Comparison of ENCODE assay signal across 9 cellular contexts in the genomic region with DNA sequence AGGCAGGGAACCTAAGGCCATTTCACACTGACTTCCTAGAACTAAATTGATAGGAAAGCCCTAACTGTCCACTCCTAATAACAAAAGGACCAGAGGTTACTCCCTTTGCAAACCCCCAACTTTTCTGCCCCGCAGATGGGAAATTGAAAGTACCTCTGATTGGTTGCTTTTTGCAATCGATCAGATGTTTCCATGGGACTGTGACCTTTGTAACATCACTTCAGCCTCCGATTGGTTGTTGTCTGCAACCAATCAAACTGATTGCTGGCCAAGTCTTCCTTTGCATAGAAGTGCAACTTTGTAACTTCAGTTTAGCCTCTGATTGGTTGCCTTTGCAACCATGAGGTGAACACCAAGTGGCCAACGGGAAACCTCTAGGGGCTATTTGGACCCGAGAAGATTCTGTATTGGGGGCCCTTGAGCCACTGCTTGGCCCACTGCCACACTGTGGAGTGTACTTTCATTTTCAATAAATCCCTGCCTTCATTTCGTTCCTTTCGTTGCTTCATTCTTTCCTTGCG. TPM values are rescaled to one million over a fixed set of nuclear protein-coding genes. Genes with fewer than 3 reads are reported as not detected.
DNase-seq lines count a peak whose midpoint lies in the region; ATAC-seq and TF ChIP-seq lines count a peak whose summit lies in the region.
"Had no signal": no experiment of that assay in that cellular context is flagged by ENCODE, and none has a peak within 500 bp of the region (broad histone marks: within the 10 kb centered on the region; RNA-seq: fewer than 3 reads in every experiment).

No MANE protein-coding gene starts in this region.

- no peaks in the 10 kb centered on the region for H3K36me3 ChIP-seq in hepatocyte (replicated peaks; ENCODE audit: insufficient read depth, low read depth)

- H3K9me3 Mint-ChIP-seq in dendritic cell treated with granulocyte-macrophage colony-stimulating factor and Interleukin-4, amounts not matched to agents 40 ng/mL and 50 ng/mL, for 4 days, result peaks cover 6% of the 10 kb centered on the region
- H3K9me3 Mint-ChIP-seq in activated CD4-positive, alpha-beta memory T cell treated with anti-CD3 and anti-CD28 coated beads for 36 hours, result no peaks in the 10 kb centered on the region

- no peak for TF ChIP-seq CTCF in hepatocyte (IDR thresholded peaks at IDR 0.05; ENCODE audit: poor library complexity)

- H3K9me2 ChIP-seq in hepatocyte (replicated peaks; ENCODE audit: insufficient read depth), result no peaks in the 10 kb centered on the region

- intact Hi-C loops in dendritic cell treated with granulocyte-macrophage colony-stimulating factor and Interleukin-4, amounts not matched to agents 40 ng/mL and 50 ng/mL, for 4 days (cut with micrococcal nuclease), result no loop called here
- intact Hi-C loops in sciatic nerve (cut with DNase I), result no loop called here
- intact Hi-C loops in activated CD4-positive, alpha-beta memory T cell treated with anti-CD3 and anti-CD28 coated beads for 36 hours (cut with micrococcal nuclease), result no loop called here

- H3K27me3 ChIP-seq in hepatocyte, result peaks cover 3% of the 10 kb centered on the region

- no peaks in the 10 kb centered on the region for H3K36me3 Mint-ChIP-seq in dendritic cell treated with granulocyte-macrophage colony-stimulating factor and Interleukin-4, amounts not matched to agents 40 ng/mL and 50 ng/mL, for 4 days (ENCODE audit: low read depth)
- H3K36me3 Mint-ChIP-seq in activated CD4-positive, alpha-beta memory T cell treated with anti-CD3 and anti-CD28 coated beads for 36 hours, result no peaks in the 10 kb centered on the region

- H3K27me3 Mint-ChIP-seq in dendritic cell treated with granulocyte-macrophage colony-stimulating factor and Interleukin-4, amounts not matched to agents 40 ng/mL and 50 ng/mL, for 4 days, result peaks cover 9% of the 10 kb centered on the region
- H3K27me3 Mint-ChIP-seq in activated CD4-positive, alpha-beta memory T cell treated with anti-CD3 and anti-CD28 coated beads for 36 hours, result no peaks in the 10 kb centered on the region

- peak; percentile 72 for ATAC-seq in sciatic nerve

- DNase-seq in GM04503 (ENCODE audit: low read depth) (peak; percentile 79), NCI-H345 (lab: John Stamatoyannopoulos, UW) (peak; percentile 67), sciatic nerve (ENCODE audit: low spot score) (peak; percentile 57), activated gamma-delta T cell treated with Interleukin-2 at 50 U/mL for 16 hours (no peak), hepatocyte (ENCODE audit: low spot score) (no peak), NCI-H2196 treated with DMSO at 0.1 percent for 48 hours (lab: John Stamatoyannopoulos, UW; ENCODE audit: unreplicated experiment) (no peak)
- DNase-seq in activated CD4-positive, alpha-beta memory T cell treated with anti-CD3 and anti-CD28 coated beads for 36 hours, result no peak
- DNase-seq: activated CD4-positive, alpha-beta T cell treated with anti-CD3 and anti-CD28 coated beads, Interleukin-2, amount 50 U/mL, for 4 hours had no signal

- no peaks in the 10 kb centered on the region for H3K4me1 ChIP-seq in hepatocyte (ENCODE audit: insufficient read depth)

- no peak overlapping the region for H2AFZ ChIP-seq in hepatocyte

- no peak overlapping the region for H3K27ac ChIP-seq in hepatocyte

- H3K79me2 ChIP-seq in hepatocyte, result no peaks in the 10 kb centered on the region

- 91% methylated on average over 8 of the region's 8 CpGs for WGBS in hepatocyte (ENCODE audit: low lambda C conversion rate, missing lambda C conversion rate)

- CTCF ChIA-PET in activated CD4-positive, alpha-beta memory T cell treated with anti-CD3 and anti-CD28 coated beads for 36 hours (lab: Charles Lee), result interaction anchor here (1.5 kb wide), 1 partner anchor 200 kb away, joined by 5 read pairs; no protein-coding TSS in a partner anchor

- H3K4me3 ChIP-seq in hepatocyte, result no peak overlapping the region

- H3K4me1 Mint-ChIP-seq in dendritic cell treated with granulocyte-macrophage colony-stimulating factor and Interleukin-4, amounts not matched to agents 40 ng/mL and 50 ng/mL, for 4 days (ENCODE audit: low read depth), result peaks cover 5% of the 10 kb centered on the region
- H3K4me1 Mint-ChIP-seq in activated CD4-positive, alpha-beta memory T cell treated with anti-CD3 and anti-CD28 coated beads for 36 hours (ENCODE audit: low read depth), result peaks cover 3% of the 10 kb centered on the region

- POLR2A ChIA-PET in activated CD4-positive, alpha-beta memory T cell treated with anti-CD3 and anti-CD28 coated beads for 36 hours (lab: Charles Lee), result interaction anchor here (0.6 kb wide), 1 partner anchor 57 kb away, joined by 4 read pairs; no protein-coding TSS in a partner anchor

- no peak overlapping the region for H3K4me2 ChIP-seq in hepatocyte

- H3K4me3 Mint-ChIP-seq in dendritic cell treated with granulocyte-macrophage colony-stimulating factor and Interleukin-4, amounts not matched to agents 40 ng/mL and 50 ng/mL, for 4 days, result peak overlapping the region; percentile 23
- no peak overlapping the region for H3K4me3 Mint-ChIP-seq in activated CD4-positive, alpha-beta memory T cell treated with anti-CD3 and anti-CD28 coated beads for 36 hours

- no peaks in the 10 kb centered on the region for H3K9me3 ChIP-seq in hepatocyte (ENCODE audit: low read depth)

- no peak overlapping the region for H3K27ac Mint-ChIP-seq in dendritic cell treated with granulocyte-macrophage colony-stimulating factor and Interleukin-4, amounts not matched to agents 40 ng/mL and 50 ng/mL, for 4 days
- no peak overlapping the region for H3K27ac Mint-ChIP-seq in activated CD4-positive, alpha-beta memory T cell treated with anti-CD3 and anti-CD28 coated beads for 36 hours

- no peaks in the 10 kb centered on the region for H4K20me1 ChIP-seq in hepatocyte (ENCODE audit: insufficient read depth, poor library complexity, severe bottlenecking)

RNA-seq across cellular contexts. Expression of a gene that starts 11.3 kb away (rescaled TPM):
- total RNA-seq in sciatic nerve (0.89 TPM), hepatocyte (10.0 and 15.7 TPM in 2 replicates)
- polyA plus RNA-seq in hepatocyte, result 2.9 and 3.0 TPM in 2 replicates
- 10 to 100 TPM; 32.8 to 33.1 TPM for total RNA-seq in activated CD4-positive, alpha-beta memory T cell treated with anti-CD3 and anti-CD28 coated beads for 36 hours

RNA-seq across cellular contexts. Expression of a gene that starts 13.7 kb away (rescaled TPM):
- total RNA-seq in sciatic nerve (6.1 TPM), hepatocyte (7.1 and 11.5 TPM in 2 replicates)
- 8.6 and 13.4 TPM in 2 replicates for polyA plus RNA-seq in hepatocyte
- total RNA-seq in activated CD4-positive, alpha-beta memory T cell treated with anti-CD3 and anti-CD28 coated beads for 36 hours, result 10 to 100 TPM; 12.7 to 13.7 TPM

RNA-seq across cellular contexts. Expression of a gene that starts 17.9 kb away (rescaled TPM):
- total RNA-seq in sciatic nerve (31.3 TPM), hepatocyte (25.7 and 50.8 TPM in 2 replicates)
- polyA plus RNA-seq in hepatocyte, result 15.1 and 30.9 TPM in 2 replicates
- 10 to 100 TPM; 28.6 to 29.2 TPM for total RNA-seq in activated CD4-positive, alpha-beta memory T cell treated with anti-CD3 and anti-CD28 coated beads for 36 hours

Comparison
In these comparisons a context has a peak if more than half of its experiments do, and no peak if none do; other contexts are left out.
1. DNase-seq: peak in GM04503 (single experiment), NCI-H345 (single experiment) and sciatic nerve (single experiment); none in activated gamma-delta T cell treated with Interleukin-2 at 50 U/mL for 16 hours (single experiment), hepatocyte (single experiment), activated CD4-positive, alpha-beta memory T cell treated with anti-CD3 and anti-CD28 coated beads for 36 hours (single experiment) and NCI-H2196 treated with DMSO at 0.1 percent for 48 hours (single experiment).